8 cellular contexts compared by ENCODE assay signal in genomic region chr12:3872800-3873636, GRCh38. TPM values are rescaled to one million over a fixed set of nuclear protein-coding genes. Genes with fewer than 3 reads are reported as not detected.
A peak's percentile ranks its signal among the peaks of the same experiment; 100 is the strongest.
DNase-seq lines count a peak whose midpoint lies in the region; ATAC-seq, FAIRE-seq and TF ChIP-seq lines count a peak whose summit lies in the region.

Gene PARP11, minus strand, starts transcription at chr12:3873399. Its CDS starts 170 bp downstream, at chr12:3873229.

- peak; percentile 96 for ATAC-seq in GM19025 (IDR thresholded peaks at IDR 0.05; ENCODE audit: low read depth, unreplicated experiment)
- peak; percentile 91 for ATAC-seq in HG03342 (IDR thresholded peaks at IDR 0.05; ENCODE audit: unreplicated experiment)
- ATAC-seq in activated CD4-positive, CD25-positive, alpha-beta regulatory T cell treated with anti-CD3 and anti-CD28 coated beads, Interleukin-2, amount 50 U/mL, for 24 hours, result peak; percentile 95 to 97

- H3K4me1 ChIP-seq in keratinocyte (ENCODE audit: control insufficient read depth, extremely low read depth, insufficient read depth, low read length), result peaks cover 11% of the 10 kb centered on the region

- peak; percentile 80 for DNase-seq in AG09309 (ENCODE audit: low read depth)
- peak; percentile 88 for DNase-seq in NCI-H446 treated with DMSO at 0.1 percent for 48 hours (lab: John Stamatoyannopoulos, UW)
- peak; percentile 98 for DNase-seq in cerebellar cortex (ENCODE audit: low spot score)
- peak; percentile 38 for DNase-seq in keratinocyte (ENCODE audit: low read depth, low spot score)
- peak; percentile 91 to 96 for DNase-seq in stimulated activated CD4-positive, alpha-beta T cell treated with anti-CD3 and anti-CD28 coated beads, Interleukin-15, amount 100 ng/mL, for 1 hour (ENCODE audit: low read depth in 1 of 2, low spot score in 1 of 2)

- FAIRE-seq in keratinocyte (lab: Jason Lieb, UNC), result peak; percentile 84

- H3K36me3 ChIP-seq in keratinocyte (ENCODE audit: control insufficient read depth in 2 of 2, extremely low read depth in 1 of 2, insufficient read depth in 2 of 2, low read length in 2 of 2), result no peaks in the 10 kb centered on the region

- H3K9ac ChIP-seq in keratinocyte (ENCODE audit: control insufficient read depth, extremely low read depth, insufficient read depth, low read length), result peak within 1 kb of the TSS; percentile 77

- H3K4me3 ChIP-seq in AG09309 (ENCODE audit: control insufficient read depth, low read depth, low read length) (peak within 1 kb of the TSS; percentile 75), keratinocyte (ENCODE audit: control insufficient read depth in 2 of 3, extremely low read depth in 1 of 3, insufficient read depth in 2 of 3, low read depth in 1 of 3, low read length in 3 of 3) (peak within 1 kb of the TSS; percentile 76 to 92 (median 88))

- H3K79me2 ChIP-seq in keratinocyte (ENCODE audit: control insufficient read depth, insufficient read depth, low read length), result peaks cover 12% of the 10 kb centered on the region

- H3K9me1 ChIP-seq in keratinocyte (ENCODE audit: control insufficient read depth, extremely low read depth, insufficient read depth, low read length), result no peaks in the 10 kb centered on the region

- dilution Hi-C loops in keratinocyte (cut with MboI; ENCODE audit: extremely low pct_ligation_motif_present, low sequenced_read_pairs), result no loop called here

- H3K9me3 ChIP-seq in keratinocyte (ENCODE audit: control insufficient read depth, low read depth, low read length), result no peaks in the 10 kb centered on the region

- peak within 1 kb of the TSS; percentile 72 for H3K27ac ChIP-seq in keratinocyte (ENCODE audit: control insufficient read depth, insufficient read depth, low read length)

- H3K27me3 ChIP-seq in keratinocyte (ENCODE audit: control insufficient read depth, extremely low read depth, insufficient read depth, low read length), result no peaks in the 10 kb centered on the region

- H4K20me1 ChIP-seq in keratinocyte (ENCODE audit: control insufficient read depth, extremely low read depth, insufficient read depth, low read length), result no peaks in the 10 kb centered on the region

- TF ChIP-seq CTCF in AG09309 (IDR thresholded peaks at IDR 0.05; ENCODE audit: control insufficient read depth, insufficient read depth, low read depth, low read length, missing control alignments) (no peak), keratinocyte (optimal IDR thresholded peaks at IDR 0.05 in 1 of 3, IDR thresholded peaks at IDR 0.05 in 1 of 3, conservative IDR thresholded peaks at IDR 0.05 in 1 of 3; ENCODE audit: extremely low read depth in 1 of 3, insufficient read depth in 2 of 3, low read length in 3 of 3) (no peak)

- H3K4me2 ChIP-seq in keratinocyte (ENCODE audit: control insufficient read depth, extremely low read depth, insufficient read depth, low read depth, low read length), result peak within 1 kb of the TSS; percentile 99

- H2AFZ ChIP-seq in keratinocyte (ENCODE audit: control insufficient read depth, low read length), result peak within 1 kb of the TSS; percentile 86

RNA-seq across cellular contexts. Expression of gene PARP11, which starts in this region (rescaled TPM):
- polyA plus RNA-seq in keratinocyte, result 3.5 to 5.4 TPM (median 3.9 TPM) in 3 replicates
- polyA plus RNA-seq in keratinocyte (2011; ENCODE audit: low read depth), result 1.5 TPM
- 2.6 and 4.2 TPM in 2 replicates for polyA plus RNA-seq in keratinocyte (2011; cell fraction: cytosol; rRNA removed)
- polyA plus RNA-seq in keratinocyte (2011; cell fraction: nucleus; rRNA removed), result 2.8 and 3.1 TPM in 2 replicates
- 1.2 and 3.9 TPM in 2 replicates for polyA plus RNA-seq in keratinocyte (2012; ENCODE audit: low replicate concordance)
- 2.4 to 5.1 TPM (median 3.0 TPM) in 3 replicates for polyA minus RNA-seq in keratinocyte
- polyA minus RNA-seq in keratinocyte (2011; cell fraction: cytosol; rRNA and poly(A)+ RNA removed), result 2.1 TPM
- 3.5 and 7.6 TPM in 2 replicates for polyA minus RNA-seq in keratinocyte (2011; cell fraction: nucleus; rRNA and poly(A)+ RNA removed)

Comparison
In these comparisons a context has a peak if more than half of its experiments do, and no peak if none do; other contexts are left out.
1. Peak in every context shown above with its lines: DNase-seq, ATAC-seq, H3K4me3 ChIP-seq and H3K27ac ChIP-seq.
2. DNase-seq: peak in every context shown above with its lines; median percentile 98 in cerebellar cortex; 94 in stimulated activated CD4-positive, alpha-beta T cell treated with anti-CD3 and anti-CD28 coated beads, Interleukin-15, amount 100 ng/mL, for 1 hour; 88 in NCI-H446 treated with DMSO at 0.1 percent for 48 hours; 80 in AG09309; 38 in keratinocyte.